ENCODE assay signal across 1 cellular context in the genomic region with DNA sequence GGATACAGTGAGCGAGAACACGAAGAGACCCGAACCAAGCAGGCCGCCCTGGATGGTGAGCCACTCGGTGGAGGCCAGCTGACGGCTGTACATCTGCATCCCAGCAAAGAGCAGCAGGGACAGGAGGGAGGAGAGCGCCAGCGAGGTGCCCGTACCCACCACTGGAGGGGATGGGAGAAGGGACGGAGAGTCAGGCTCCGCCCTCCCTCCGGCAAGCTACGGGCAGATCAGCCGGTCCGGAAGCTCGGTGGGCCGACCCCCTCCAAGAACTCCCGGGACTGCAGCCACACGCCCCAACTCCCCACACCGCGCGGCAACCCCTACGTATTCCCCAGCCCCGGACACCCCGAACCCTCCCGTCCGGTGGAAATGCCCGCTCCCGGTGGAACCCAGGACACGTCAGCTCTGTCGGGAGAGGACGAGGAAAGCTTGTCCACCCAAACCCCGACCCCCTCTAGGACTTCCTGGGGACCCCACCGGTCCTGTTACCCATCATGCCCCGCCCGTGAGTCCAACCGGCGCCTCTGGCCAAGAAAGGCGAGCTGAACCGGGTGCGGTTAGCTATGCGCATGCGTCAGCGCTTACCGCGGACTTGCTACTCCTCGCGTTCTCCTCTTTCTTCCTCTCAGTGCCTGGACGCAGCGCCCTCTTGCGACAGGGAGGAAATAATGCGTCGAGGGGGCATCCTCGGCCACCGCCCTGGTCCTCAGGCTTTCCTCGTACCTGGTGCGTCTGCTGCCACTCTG.
TF ChIP-seq lines count a peak whose summit lies in the region.

A gene (minus strand): TSS at position 573 of the 746 bp plus-strand sequence. CDS start 80 bp downstream, at position 493.

TF ChIP-seq in HepG2, 621 proteins besides CTCF, POLR2A, EP300 and RAD21 (continued from another document and continues in another):
- TF ChIP-seq, protein P1, sequence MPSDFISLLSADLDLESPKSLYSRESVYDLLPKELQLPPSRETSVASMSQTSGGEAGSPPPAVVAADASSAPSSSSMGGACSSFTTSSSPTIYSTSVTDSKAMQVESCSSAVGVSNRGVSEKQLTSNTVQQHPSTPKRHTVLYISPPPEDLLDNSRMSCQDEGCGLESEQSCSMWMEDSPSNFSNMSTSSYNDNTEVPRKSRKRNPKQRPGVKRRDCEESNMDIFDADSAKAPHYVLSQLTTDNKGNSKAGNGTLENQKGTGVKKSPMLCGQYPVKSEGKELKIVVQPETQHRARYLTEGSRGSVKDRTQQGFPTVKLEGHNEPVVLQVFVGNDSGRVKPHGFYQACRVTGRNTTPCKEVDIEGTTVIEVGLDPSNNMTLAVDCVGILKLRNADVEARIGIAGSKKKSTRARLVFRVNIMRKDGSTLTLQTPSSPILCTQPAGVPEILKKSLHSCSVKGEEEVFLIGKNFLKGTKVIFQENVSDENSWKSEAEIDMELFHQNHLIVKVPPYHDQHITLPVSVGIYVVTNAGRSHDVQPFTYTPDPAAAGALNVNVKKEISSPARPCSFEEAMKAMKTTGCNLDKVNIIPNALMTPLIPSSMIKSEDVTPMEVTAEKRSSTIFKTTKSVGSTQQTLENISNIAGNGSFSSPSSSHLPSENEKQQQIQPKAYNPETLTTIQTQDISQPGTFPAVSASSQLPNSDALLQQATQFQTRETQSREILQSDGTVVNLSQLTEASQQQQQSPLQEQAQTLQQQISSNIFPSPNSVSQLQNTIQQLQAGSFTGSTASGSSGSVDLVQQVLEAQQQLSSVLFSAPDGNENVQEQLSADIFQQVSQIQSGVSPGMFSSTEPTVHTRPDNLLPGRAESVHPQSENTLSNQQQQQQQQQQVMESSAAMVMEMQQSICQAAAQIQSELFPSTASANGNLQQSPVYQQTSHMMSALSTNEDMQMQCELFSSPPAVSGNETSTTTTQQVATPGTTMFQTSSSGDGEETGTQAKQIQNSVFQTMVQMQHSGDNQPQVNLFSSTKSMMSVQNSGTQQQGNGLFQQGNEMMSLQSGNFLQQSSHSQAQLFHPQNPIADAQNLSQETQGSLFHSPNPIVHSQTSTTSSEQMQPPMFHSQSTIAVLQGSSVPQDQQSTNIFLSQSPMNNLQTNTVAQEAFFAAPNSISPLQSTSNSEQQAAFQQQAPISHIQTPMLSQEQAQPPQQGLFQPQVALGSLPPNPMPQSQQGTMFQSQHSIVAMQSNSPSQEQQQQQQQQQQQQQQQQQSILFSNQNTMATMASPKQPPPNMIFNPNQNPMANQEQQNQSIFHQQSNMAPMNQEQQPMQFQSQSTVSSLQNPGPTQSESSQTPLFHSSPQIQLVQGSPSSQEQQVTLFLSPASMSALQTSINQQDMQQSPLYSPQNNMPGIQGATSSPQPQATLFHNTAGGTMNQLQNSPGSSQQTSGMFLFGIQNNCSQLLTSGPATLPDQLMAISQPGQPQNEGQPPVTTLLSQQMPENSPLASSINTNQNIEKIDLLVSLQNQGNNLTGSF (CRISPR knock-in tag; IDR thresholded peaks at IDR 0.05), result no peak
- TF ChIP-seq NFATC3 (CRISPR knock-in tag; IDR thresholded peaks at IDR 0.05) (peak; percentile 72; the same call in 1 of the 2 replicates), SMC3 (IDR thresholded peaks at IDR 0.05; ENCODE audit: low read length) (no peak), ZNF629 (CRISPR knock-in tag; conservative IDR thresholded peaks at IDR 0.05) (peak; percentile 40; the same call in 1 of the 2 replicates), ZNF235 (CRISPR knock-in tag; IDR thresholded peaks at IDR 0.05; ENCODE audit: borderline replicate concordance) (peak; percentile 57; the same call in 1 of the 2 replicates), REPIN1 (CRISPR knock-in tag; IDR thresholded peaks at IDR 0.05; ENCODE audit: borderline replicate concordance, low read depth) (peak; percentile 78; the same call in 1 of the 2 replicates), ZNF232 (CRISPR knock-in tag; IDR thresholded peaks at IDR 0.05; ENCODE audit: borderline replicate concordance) (0 out of 2 replicates have a peak, but pooled peaks have one; percentile 37), XBP1 (CRISPR knock-in tag; IDR thresholded peaks at IDR 0.05) (no peak), CENPT (CRISPR knock-in tag; IDR thresholded peaks at IDR 0.05; ENCODE audit: low read depth) (no peak), ZNF160 (CRISPR knock-in tag; IDR thresholded peaks at IDR 0.05) (peak; percentile 65; the same call in 1 of the 2 replicates), GZF1 (CRISPR knock-in tag; IDR thresholded peaks at IDR 0.05) (no peak), ETV6 (CRISPR knock-in tag; conservative IDR thresholded peaks at IDR 0.05) (no peak)
- TF ChIP-seq, protein P2, sequence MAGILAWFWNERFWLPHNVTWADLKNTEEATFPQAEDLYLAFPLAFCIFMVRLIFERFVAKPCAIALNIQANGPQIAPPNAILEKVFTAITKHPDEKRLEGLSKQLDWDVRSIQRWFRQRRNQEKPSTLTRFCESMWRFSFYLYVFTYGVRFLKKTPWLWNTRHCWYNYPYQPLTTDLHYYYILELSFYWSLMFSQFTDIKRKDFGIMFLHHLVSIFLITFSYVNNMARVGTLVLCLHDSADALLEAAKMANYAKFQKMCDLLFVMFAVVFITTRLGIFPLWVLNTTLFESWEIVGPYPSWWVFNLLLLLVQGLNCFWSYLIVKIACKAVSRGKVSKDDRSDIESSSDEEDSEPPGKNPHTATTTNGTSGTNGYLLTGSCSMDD (CRISPR knock-in tag; IDR thresholded peaks at IDR 0.05), result no peak
- TF ChIP-seq, protein P3, sequence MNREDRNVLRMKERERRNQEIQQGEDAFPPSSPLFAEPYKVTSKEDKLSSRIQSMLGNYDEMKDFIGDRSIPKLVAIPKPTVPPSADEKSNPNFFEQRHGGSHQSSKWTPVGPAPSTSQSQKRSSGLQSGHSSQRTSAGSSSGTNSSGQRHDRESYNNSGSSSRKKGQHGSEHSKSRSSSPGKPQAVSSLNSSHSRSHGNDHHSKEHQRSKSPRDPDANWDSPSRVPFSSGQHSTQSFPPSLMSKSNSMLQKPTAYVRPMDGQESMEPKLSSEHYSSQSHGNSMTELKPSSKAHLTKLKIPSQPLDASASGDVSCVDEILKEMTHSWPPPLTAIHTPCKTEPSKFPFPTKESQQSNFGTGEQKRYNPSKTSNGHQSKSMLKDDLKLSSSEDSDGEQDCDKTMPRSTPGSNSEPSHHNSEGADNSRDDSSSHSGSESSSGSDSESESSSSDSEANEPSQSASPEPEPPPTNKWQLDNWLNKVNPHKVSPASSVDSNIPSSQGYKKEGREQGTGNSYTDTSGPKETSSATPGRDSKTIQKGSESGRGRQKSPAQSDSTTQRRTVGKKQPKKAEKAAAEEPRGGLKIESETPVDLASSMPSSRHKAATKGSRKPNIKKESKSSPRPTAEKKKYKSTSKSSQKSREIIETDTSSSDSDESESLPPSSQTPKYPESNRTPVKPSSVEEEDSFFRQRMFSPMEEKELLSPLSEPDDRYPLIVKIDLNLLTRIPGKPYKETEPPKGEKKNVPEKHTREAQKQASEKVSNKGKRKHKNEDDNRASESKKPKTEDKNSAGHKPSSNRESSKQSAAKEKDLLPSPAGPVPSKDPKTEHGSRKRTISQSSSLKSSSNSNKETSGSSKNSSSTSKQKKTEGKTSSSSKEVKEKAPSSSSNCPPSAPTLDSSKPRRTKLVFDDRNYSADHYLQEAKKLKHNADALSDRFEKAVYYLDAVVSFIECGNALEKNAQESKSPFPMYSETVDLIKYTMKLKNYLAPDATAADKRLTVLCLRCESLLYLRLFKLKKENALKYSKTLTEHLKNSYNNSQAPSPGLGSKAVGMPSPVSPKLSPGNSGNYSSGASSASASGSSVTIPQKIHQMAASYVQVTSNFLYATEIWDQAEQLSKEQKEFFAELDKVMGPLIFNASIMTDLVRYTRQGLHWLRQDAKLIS (CRISPR knock-in tag; IDR thresholded peaks at IDR 0.05), result no peak
- TF ChIP-seq, protein P4, sequence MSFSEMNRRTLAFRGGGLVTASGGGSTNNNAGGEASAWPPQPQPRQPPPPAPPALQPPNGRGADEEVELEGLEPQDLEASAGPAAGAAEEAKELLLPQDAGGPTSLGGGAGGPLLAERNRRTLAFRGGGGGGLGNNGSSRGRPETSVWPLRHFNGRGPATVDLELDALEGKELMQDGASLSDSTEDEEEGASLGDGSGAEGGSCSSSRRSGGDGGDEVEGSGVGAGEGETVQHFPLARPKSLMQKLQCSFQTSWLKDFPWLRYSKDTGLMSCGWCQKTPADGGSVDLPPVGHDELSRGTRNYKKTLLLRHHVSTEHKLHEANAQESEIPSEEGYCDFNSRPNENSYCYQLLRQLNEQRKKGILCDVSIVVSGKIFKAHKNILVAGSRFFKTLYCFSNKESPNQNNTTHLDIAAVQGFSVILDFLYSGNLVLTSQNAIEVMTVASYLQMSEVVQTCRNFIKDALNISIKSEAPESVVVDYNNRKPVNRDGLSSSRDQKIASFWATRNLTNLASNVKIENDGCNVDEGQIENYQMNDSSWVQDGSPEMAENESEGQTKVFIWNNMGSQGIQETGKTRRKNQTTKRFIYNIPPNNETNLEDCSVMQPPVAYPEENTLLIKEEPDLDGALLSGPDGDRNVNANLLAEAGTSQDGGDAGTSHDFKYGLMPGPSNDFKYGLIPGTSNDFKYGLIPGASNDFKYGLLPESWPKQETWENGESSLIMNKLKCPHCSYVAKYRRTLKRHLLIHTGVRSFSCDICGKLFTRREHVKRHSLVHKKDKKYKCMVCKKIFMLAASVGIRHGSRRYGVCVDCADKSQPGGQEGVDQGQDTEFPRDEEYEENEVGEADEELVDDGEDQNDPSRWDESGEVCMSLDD (CRISPR knock-in tag; IDR thresholded peaks at IDR 0.05; ENCODE audit: borderline replicate concordance), result 0 out of 2 replicates have a peak, but pooled peaks have one; percentile 62
- TF ChIP-seq, protein P5, sequence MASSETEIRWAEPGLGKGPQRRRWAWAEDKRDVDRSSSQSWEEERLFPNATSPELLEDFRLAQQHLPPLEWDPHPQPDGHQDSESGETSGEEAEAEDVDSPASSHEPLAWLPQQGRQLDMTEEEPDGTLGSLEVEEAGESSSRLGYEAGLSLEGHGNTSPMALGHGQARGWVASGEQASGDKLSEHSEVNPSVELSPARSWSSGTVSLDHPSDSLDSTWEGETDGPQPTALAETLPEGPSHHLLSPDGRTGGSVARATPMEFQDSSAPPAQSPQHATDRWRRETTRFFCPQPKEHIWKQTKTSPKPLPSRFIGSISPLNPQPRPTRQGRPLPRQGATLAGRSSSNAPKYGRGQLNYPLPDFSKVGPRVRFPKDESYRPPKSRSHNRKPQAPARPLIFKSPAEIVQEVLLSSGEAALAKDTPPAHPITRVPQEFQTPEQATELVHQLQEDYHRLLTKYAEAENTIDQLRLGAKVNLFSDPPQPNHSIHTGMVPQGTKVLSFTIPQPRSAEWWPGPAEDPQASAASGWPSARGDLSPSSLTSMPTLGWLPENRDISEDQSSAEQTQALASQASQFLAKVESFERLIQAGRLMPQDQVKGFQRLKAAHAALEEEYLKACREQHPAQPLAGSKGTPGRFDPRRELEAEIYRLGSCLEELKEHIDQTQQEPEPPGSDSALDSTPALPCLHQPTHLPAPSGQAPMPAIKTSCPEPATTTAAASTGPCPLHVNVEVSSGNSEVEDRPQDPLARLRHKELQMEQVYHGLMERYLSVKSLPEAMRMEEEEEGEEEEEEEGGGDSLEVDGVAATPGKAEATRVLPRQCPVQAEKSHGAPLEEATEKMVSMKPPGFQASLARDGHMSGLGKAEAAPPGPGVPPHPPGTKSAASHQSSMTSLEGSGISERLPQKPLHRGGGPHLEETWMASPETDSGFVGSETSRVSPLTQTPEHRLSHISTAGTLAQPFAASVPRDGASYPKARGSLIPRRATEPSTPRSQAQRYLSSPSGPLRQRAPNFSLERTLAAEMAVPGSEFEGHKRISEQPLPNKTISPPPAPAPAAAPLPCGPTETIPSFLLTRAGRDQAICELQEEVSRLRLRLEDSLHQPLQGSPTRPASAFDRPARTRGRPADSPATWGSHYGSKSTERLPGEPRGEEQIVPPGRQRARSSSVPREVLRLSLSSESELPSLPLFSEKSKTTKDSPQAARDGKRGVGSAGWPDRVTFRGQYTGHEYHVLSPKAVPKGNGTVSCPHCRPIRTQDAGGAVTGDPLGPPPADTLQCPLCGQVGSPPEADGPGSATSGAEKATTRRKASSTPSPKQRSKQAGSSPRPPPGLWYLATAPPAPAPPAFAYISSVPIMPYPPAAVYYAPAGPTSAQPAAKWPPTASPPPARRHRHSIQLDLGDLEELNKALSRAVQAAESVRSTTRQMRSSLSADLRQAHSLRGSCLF (CRISPR knock-in tag; IDR thresholded peaks at IDR 0.05; ENCODE audit: borderline replicate concordance), result no peak
- TF ChIP-seq, protein P6, sequence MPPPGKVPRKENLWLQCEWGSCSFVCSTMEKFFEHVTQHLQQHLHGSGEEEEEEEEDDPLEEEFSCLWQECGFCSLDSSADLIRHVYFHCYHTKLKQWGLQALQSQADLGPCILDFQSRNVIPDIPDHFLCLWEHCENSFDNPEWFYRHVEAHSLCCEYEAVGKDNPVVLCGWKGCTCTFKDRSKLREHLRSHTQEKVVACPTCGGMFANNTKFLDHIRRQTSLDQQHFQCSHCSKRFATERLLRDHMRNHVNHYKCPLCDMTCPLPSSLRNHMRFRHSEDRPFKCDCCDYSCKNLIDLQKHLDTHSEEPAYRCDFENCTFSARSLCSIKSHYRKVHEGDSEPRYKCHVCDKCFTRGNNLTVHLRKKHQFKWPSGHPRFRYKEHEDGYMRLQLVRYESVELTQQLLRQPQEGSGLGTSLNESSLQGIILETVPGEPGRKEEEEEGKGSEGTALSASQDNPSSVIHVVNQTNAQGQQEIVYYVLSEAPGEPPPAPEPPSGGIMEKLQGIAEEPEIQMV (CRISPR knock-in tag; IDR thresholded peaks at IDR 0.05; ENCODE audit: low read depth), result peak; percentile 100
- TF ChIP-seq, protein P7, sequence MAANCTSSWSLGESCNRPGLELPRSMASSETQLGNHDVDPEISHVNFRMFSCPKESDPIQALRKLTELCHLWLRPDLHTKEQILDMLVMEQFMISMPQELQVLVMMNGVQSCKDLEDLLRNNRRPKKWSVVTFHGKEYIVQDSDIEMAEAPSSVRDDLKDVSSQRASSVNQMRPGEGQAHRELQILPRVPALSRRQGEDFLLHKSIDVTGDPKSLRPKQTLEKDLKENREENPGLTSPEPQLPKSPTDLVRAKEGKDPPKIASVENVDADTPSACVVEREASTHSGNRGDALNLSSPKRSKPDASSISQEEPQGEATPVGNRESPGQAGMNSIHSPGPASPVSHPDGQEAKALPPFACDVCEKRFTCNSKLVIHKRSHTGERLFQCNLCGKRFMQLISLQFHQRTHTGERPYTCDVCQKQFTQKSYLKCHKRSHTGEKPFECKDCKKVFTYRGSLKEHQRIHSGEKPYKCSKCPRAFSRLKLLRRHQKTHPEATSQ (CRISPR knock-in tag; IDR thresholded peaks at IDR 0.05; ENCODE audit: borderline replicate concordance), result no peak
- TF ChIP-seq, protein P8, sequence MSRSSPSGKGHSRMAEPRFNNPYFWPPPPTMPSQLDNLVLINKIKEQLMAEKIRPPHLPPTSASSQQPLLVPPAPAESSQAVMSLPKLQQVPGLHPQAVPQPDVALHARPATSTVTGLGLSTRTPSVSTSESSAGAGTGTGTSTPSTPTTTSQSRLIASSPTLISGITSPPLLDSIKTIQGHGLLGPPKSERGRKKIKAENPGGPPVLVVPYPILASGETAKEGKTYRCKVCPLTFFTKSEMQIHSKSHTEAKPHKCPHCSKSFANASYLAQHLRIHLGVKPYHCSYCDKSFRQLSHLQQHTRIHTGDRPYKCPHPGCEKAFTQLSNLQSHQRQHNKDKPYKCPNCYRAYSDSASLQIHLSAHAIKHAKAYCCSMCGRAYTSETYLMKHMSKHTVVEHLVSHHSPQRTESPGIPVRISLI (CRISPR knock-in tag; IDR thresholded peaks at IDR 0.05; ENCODE audit: borderline replicate concordance), result no peak
